ENCODE assay signal across 27 cellular contexts in the genomic region with DNA sequence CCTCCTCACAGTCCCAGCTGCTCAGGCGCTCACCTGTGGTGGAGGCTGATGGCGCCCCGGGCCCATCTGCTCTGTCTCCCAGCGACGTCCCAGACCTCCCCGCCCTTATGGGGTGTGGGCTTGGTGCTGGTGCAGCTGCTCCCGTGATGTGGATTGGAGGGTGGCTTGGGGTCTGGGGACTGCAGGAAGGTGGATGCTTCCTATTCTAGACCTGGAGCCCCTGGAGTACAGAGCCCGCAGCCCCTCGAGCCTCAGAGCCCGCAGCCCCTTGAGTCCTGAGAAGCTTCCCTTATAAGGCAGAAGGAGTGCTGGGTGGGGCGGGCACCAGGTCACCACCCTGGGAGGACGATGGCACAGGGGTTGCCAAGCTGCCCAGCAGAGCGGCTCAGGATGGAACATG. TPM values are rescaled to one million over a fixed set of nuclear protein-coding genes. Genes with fewer than 3 reads are reported as not detected.
"Had no signal": no experiment of that assay in that cellular context is flagged by ENCODE, and none has a peak within 500 bp of the region (broad histone marks: within the 10 kb centered on the region; RNA-seq: fewer than 3 reads in every experiment).

No MANE protein-coding gene starts in this region.

- H3K36me3 ChIP-seq: neural progenitor cell, uterus had no signal

- H3K4me2 ChIP-seq: neural progenitor cell had no signal

- H3K9me3 Mint-ChIP-seq: naive thymus-derived CD8-positive, alpha-beta T cell; nephron; neural progenitor cell; stimulated activated naive CD8-positive, alpha-beta T cell treated with anti-CD3 and anti-CD28 coated beads, Interleukin-15, amount 100 ng/mL, for 72 hours; type B pancreatic cell had no signal

- H3K9ac ChIP-seq: neural progenitor cell had no signal

- H3K27ac ChIP-seq: lower lobe of right lung, neural progenitor cell, pancreas, prostate gland, skin epidermis, tibial nerve, uterus had no signal

- H3K4me1 ChIP-seq: lower lobe of right lung, pancreas, prostate gland, uterus had no signal

- H3K4me3 Mint-ChIP-seq: naive thymus-derived CD8-positive, alpha-beta T cell; nephron; neural progenitor cell; stimulated activated naive CD8-positive, alpha-beta T cell treated with anti-CD3 and anti-CD28 coated beads, Interleukin-15, amount 100 ng/mL, for 72 hours; type B pancreatic cell had no signal

- H3K9me3 ChIP-seq: lower lobe of right lung, pancreas, prostate gland, tibial nerve, uterus had no signal

- H3K27me3 Mint-ChIP-seq: naive thymus-derived CD8-positive, alpha-beta T cell; stimulated activated naive CD8-positive, alpha-beta T cell treated with anti-CD3 and anti-CD28 coated beads, Interleukin-15, amount 100 ng/mL, for 72 hours; type B pancreatic cell had no signal

- FAIRE-seq: keratinocyte, pancreas had no signal

- DNase-seq: hippocampal formation; kidney glomerular epithelial cell; left cardiac atrium; lower lobe of right lung; mammary epithelial cell; mesenchymal stem cell; naive thymus-derived CD8-positive, alpha-beta T cell; posterior cingulate gyrus; retina; right cardiac atrium; stimulated activated CD4-positive, alpha-beta T cell treated with anti-CD3 and anti-CD28 coated beads, Interleukin-12 subunit alpha, Interleukin-12 subunit beta, amount 100 ng/mL, for 4 hours; stimulated activated CD4-positive, alpha-beta T cell treated with anti-CD3 and anti-CD28 coated beads, Interleukin-15, amount 100 ng/mL, for 24 hours; stimulated activated CD4-positive, alpha-beta T cell treated with anti-CD3 and anti-CD28 coated beads, Interleukin-2, amount 100 ng/mL, for 24 hours; stimulated activated CD4-positive, alpha-beta T cell treated with anti-CD3 and anti-CD28 coated beads, Interleukin-4, amount 100 ng/mL, for 1 hour; stimulated activated naive CD4-positive, alpha-beta T cell treated with Interleukin-2 at 50 U/mL for 16 hours; stimulated activated naive CD8-positive, alpha-beta T cell treated with anti-CD3 and anti-CD28 coated beads, Interleukin-15, amount 100 ng/mL, for 72 hours; uterus had no signal

- H3K27me3 ChIP-seq: neural progenitor cell, pancreas, tibial nerve, uterus had no signal

- H3K4me3 ChIP-seq: lower lobe of right lung, neural progenitor cell, pancreas, prostate gland, skin epidermis, tibial nerve, uterus had no signal

- H3K27ac Mint-ChIP-seq: naive thymus-derived CD8-positive, alpha-beta T cell; nephron; neural progenitor cell; type B pancreatic cell had no signal

- H2AFZ ChIP-seq: neural progenitor cell had no signal

- H3K4me1 Mint-ChIP-seq: nephron had no signal

- ATAC-seq: left cardiac atrium; left lobe of liver; lower lobe of right lung; naive thymus-derived CD8-positive, alpha-beta T cell; pancreas; sciatic nerve; stimulated activated naive CD8-positive, alpha-beta T cell treated with anti-CD3 and anti-CD28 coated beads, Interleukin-15, amount 100 ng/mL, for 72 hours had no signal

RNA-seq across cellular contexts. Expression of a gene that starts 53.8 kb away (rescaled TPM):
- polyA plus RNA-seq: naive thymus-derived CD8-positive, alpha-beta T cell had no signal
